Comparison of ENCODE assay signal across 1 cellular context in the genomic region with DNA sequence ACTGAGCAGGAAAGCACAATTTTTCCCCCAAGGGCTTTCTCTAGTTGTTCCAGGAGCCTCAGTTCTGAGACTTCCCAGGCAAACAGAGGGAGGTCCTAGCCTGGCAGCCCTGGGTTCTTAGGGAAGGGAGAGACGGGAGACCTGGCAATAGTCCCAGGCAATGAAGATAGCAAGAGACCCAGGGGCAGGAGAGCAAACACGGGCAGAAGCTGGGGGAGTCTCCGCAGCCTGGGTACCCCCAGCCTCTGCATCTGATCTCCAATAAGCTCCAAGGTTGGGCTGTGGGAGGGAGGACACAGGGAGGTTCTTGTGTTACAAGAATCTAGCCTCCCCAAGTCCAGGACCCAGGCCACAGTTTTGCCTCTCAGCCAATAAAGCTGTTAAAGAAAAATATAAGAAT.
TF ChIP-seq lines count a peak whose summit lies in the region.

No MANE protein-coding gene starts in this region.

TF ChIP-seq in GM23338, 12 proteins besides CTCF, POLR2A, EP300 and RAD21 (continued from another document):
- TF ChIP-seq, protein P1, sequence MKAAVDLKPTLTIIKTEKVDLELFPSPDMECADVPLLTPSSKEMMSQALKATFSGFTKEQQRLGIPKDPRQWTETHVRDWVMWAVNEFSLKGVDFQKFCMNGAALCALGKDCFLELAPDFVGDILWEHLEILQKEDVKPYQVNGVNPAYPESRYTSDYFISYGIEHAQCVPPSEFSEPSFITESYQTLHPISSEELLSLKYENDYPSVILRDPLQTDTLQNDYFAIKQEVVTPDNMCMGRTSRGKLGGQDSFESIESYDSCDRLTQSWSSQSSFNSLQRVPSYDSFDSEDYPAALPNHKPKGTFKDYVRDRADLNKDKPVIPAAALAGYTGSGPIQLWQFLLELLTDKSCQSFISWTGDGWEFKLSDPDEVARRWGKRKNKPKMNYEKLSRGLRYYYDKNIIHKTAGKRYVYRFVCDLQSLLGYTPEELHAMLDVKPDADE (IDR thresholded peaks at IDR 0.05) = no peak
- no peak for TF ChIP-seq ZNF114 (CRISPR knock-in tag; IDR thresholded peaks at IDR 0.05)
- TF ChIP-seq NANOG (IDR thresholded peaks at IDR 0.05; ENCODE audit: borderline replicate concordance) = no peak
- no peak for TF ChIP-seq EZH2phosphoT487 (IDR thresholded peaks at IDR 0.05; ENCODE audit: unreplicated experiment)
- no peak for TF ChIP-seq ZNF331 (CRISPR knock-in tag; IDR thresholded peaks at IDR 0.05; ENCODE audit: low read depth)
- no peak for TF ChIP-seq CREB1 (CRISPR knock-in tag; IDR thresholded peaks at IDR 0.05; ENCODE audit: low read depth)
- no peak for TF ChIP-seq STAT1 (IDR thresholded peaks at IDR 0.05; ENCODE audit: unreplicated experiment)
- no peak for TF ChIP-seq ZNF462 (CRISPR knock-in tag; IDR thresholded peaks at IDR 0.05)
- TF ChIP-seq, protein P2, sequence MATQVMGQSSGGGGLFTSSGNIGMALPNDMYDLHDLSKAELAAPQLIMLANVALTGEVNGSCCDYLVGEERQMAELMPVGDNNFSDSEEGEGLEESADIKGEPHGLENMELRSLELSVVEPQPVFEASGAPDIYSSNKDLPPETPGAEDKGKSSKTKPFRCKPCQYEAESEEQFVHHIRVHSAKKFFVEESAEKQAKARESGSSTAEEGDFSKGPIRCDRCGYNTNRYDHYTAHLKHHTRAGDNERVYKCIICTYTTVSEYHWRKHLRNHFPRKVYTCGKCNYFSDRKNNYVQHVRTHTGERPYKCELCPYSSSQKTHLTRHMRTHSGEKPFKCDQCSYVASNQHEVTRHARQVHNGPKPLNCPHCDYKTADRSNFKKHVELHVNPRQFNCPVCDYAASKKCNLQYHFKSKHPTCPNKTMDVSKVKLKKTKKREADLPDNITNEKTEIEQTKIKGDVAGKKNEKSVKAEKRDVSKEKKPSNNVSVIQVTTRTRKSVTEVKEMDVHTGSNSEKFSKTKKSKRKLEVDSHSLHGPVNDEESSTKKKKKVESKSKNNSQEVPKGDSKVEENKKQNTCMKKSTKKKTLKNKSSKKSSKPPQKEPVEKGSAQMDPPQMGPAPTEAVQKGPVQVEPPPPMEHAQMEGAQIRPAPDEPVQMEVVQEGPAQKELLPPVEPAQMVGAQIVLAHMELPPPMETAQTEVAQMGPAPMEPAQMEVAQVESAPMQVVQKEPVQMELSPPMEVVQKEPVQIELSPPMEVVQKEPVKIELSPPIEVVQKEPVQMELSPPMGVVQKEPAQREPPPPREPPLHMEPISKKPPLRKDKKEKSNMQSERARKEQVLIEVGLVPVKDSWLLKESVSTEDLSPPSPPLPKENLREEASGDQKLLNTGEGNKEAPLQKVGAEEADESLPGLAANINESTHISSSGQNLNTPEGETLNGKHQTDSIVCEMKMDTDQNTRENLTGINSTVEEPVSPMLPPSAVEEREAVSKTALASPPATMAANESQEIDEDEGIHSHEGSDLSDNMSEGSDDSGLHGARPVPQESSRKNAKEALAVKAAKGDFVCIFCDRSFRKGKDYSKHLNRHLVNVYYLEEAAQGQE (IDR thresholded peaks at IDR 0.05; ENCODE audit: unreplicated experiment) = no peak
